Comparison of ENCODE assay signal across 10 cellular contexts in the genomic region with DNA sequence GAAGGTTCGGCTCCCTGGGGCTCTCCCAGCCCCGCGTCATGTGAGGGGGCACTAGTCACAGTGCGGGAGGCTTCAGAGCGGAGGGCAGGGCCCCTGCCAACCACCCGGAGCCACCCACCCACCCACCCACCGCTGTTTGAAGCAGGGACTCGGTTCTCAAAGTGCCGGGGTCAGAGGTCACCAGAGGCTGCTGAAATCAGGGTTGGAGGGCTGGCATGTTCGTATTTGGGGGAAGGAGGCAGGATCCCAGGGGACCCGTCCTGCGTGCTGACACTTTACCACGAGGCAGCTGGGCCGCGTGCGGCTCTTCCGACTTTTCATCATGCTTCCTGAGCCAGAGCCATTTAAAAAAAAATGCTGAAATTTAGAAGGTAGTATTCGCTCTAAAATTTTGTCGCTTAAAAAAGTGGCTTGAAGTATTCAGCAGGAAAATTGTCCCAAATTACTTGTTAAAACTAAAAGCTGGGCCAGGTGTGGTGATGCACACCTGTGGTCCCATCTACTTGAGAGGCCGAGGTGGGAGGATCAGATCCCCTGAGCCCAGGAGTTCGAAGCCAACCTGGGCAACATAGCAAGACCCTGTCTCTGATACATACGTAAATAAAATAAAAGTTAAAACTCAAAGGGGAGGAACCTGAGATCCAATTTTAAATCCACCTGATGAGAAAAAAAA. TPM values are rescaled to one million over a fixed set of nuclear protein-coding genes. Genes with fewer than 3 reads are reported as not detected.
DNase-seq lines count a peak whose midpoint lies in the region; ATAC-seq and TF ChIP-seq lines count a peak whose summit lies in the region.
"Had no signal": no experiment of that assay in that cellular context is flagged by ENCODE, and none has a peak within 500 bp of the region (broad histone marks: within the 10 kb centered on the region; RNA-seq: fewer than 3 reads in every experiment).

No MANE protein-coding gene starts in this region.

- peak overlapping the region; percentile 79 to 85 for H3K27ac ChIP-seq in ascending aorta
- H3K27ac ChIP-seq in left ventricle myocardium inferior (replicated peaks), result peak overlapping the region; percentile 96
- H3K27ac ChIP-seq in prostate gland, result peak overlapping the region; percentile 46 to 53
- H3K27ac ChIP-seq in brain microvascular endothelial cell, result no peak overlapping the region

- in situ Hi-C loops in brain microvascular endothelial cell (cut with HindIII; ENCODE audit: low pct_ligation_motif_present, low sequenced_read_pairs), result no loop called here

- H3K9me3 ChIP-seq in ascending aorta (peaks cover 0 to 5% of the 10 kb centered on the region in 2 donors), left ventricle myocardium inferior (replicated peaks) (peaks cover 11% of the 10 kb centered on the region), prostate gland (no peaks in the 10 kb centered on the region)

- intact Hi-C loops in ascending aorta (cut with DNase I) (loop anchor here (1.0 kb wide), 1 partner anchor 22 kb away; no protein-coding TSS in a partner anchor), left ventricle myocardium inferior (cut with micrococcal nuclease) (no loop called here), prostate gland (cut with DNase I) (loop anchor here (5.0 kb wide), 1 partner anchor 71 kb away; no protein-coding TSS in a partner anchor)

- WGBS in prostate gland, result 86% methylated on average over 22 of the region's 22 CpGs

- TF ChIP-seq POLR2A in prostate gland (IDR thresholded peaks at IDR 0.05), result no peak

- H3K36me3 ChIP-seq in ascending aorta (no peaks in the 10 kb centered on the region), left ventricle myocardium inferior (peaks cover 8% of the 10 kb centered on the region), prostate gland (no peaks in the 10 kb centered on the region), brain microvascular endothelial cell (replicated peaks) (no peaks in the 10 kb centered on the region)

- H3K27me3 ChIP-seq in ascending aorta (no peaks in the 10 kb centered on the region), left ventricle myocardium inferior (ENCODE audit: low read depth) (no peaks in the 10 kb centered on the region), prostate gland (replicated peaks; ENCODE audit: insufficient read depth) (no peaks in the 10 kb centered on the region), brain microvascular endothelial cell (replicated peaks) (no peaks in the 10 kb centered on the region)

- TF ChIP-seq CTCF in AG10803 (conservative IDR thresholded peaks at IDR 0.05; ENCODE audit: low read length), result no peak
- no peak for TF ChIP-seq CTCF in ascending aorta (IDR thresholded peaks at IDR 0.05)
- TF ChIP-seq CTCF in left ventricle myocardium inferior (IDR thresholded peaks at IDR 0.05; ENCODE audit: borderline replicate concordance), result no peak
- TF ChIP-seq CTCF in prostate gland (IDR thresholded peaks at IDR 0.05), result no peak
- TF ChIP-seq CTCF in brain microvascular endothelial cell (IDR thresholded peaks at IDR 0.05; ENCODE audit: low read depth, low read length, missing control alignments), result no peak

- peaks cover 2 to 7% of the 10 kb centered on the region in 2 donors for H3K4me1 ChIP-seq in ascending aorta
- H3K4me1 ChIP-seq in left ventricle myocardium inferior, result peaks cover 63% of the 10 kb centered on the region
- no peaks in the 10 kb centered on the region for H3K4me1 ChIP-seq in prostate gland (replicated peaks)

- no peak for ATAC-seq in HG03354 (IDR thresholded peaks at IDR 0.05; ENCODE audit: poor library complexity, severe bottlenecking, unreplicated experiment)

- H3K4me3 ChIP-seq in AG10803 (ENCODE audit: low read length) (peak overlapping the region; percentile 54), ascending aorta (peak overlapping the region in 1 of 2 donors; percentile 49), left ventricle myocardium inferior (peak overlapping the region; percentile 55), prostate gland (no peak overlapping the region), brain microvascular endothelial cell (ENCODE audit: low read depth, low read length) (no peak overlapping the region)

- DNase-seq in AG10803 (ENCODE audit: low read depth), result no peak
- DNase-seq in ascending aorta (ENCODE audit: low spot score in 2 of 2), result peak in 1 of 2 donors; percentile 60
- peak; percentile 44 for DNase-seq in left ventricle myocardium inferior
- DNase-seq in prostate gland (ENCODE audit: low spot score), result no peak
- no peak for DNase-seq in brain microvascular endothelial cell
- DNase-seq in activated naive CD4-positive, alpha-beta T cell treated with Interleukin-2 at 50 U/mL for 16 hours, result no peak
- DNase-seq in activated CD4-positive, CD25-positive, alpha-beta regulatory T cell treated with anti-CD3 and anti-CD28 coated beads, Interleukin-2, amount 50 U/mL, for 72 hours, result no peak
- DNase-seq: activated gamma-delta T cell; CD4-positive, alpha-beta T cell had no signal

RNA-seq across cellular contexts. Expression of gene ATP11A, which starts 21.2 kb away (rescaled TPM):
- total RNA-seq in ascending aorta (50.1 TPM), left ventricle myocardium inferior (106 TPM), prostate gland (10 to 100 TPM; 10.9 to 89.3 TPM)

Comparison
In these comparisons a context has a peak if more than half of its experiments do, and no peak if none do; other contexts are left out.
1. H3K4me3 ChIP-seq: peak in AG10803 (single experiment) and left ventricle myocardium inferior (single experiment); none in prostate gland (0 of 2) and brain microvascular endothelial cell (single experiment).